9 cellular contexts compared by ENCODE assay signal in genomic region chr7:116354546-116355422, GRCh38.
A peak's percentile ranks its signal among the peaks of the same experiment; 100 is the strongest.
DNase-seq lines count a peak whose midpoint lies in the region; ATAC-seq, FAIRE-seq and TF ChIP-seq lines count a peak whose summit lies in the region.
"Had no signal": no experiment of that assay in that cellular context is flagged by ENCODE, and none has a peak within 500 bp of the region (broad histone marks: within the 10 kb centered on the region; RNA-seq: fewer than 3 reads in every experiment).

No MANE protein-coding gene starts in this region.

- H3K4me1 Mint-ChIP-seq in chondrocyte (ENCODE audit: low read depth), result peaks cover 54% of the 10 kb centered on the region
- H3K4me1 Mint-ChIP-seq in activated CD4-positive, alpha-beta T cell treated with anti-CD3 and anti-CD28 coated beads, Interleukin-2, amount 10 ng/mL, durations not matched to agents 24 days and 14 days, result no peaks in the 10 kb centered on the region

- H3K4me3 Mint-ChIP-seq in chondrocyte (ENCODE audit: unreplicated experiment), result peak overlapping the region; percentile 53
- H3K4me3 Mint-ChIP-seq in activated CD4-positive, alpha-beta T cell treated with anti-CD3 and anti-CD28 coated beads, Interleukin-2, amount 10 ng/mL, durations not matched to agents 24 days and 14 days, result no peak overlapping the region

- WGBS in HepG2 (ENCODE audit: low lambda C conversion rate), result 2% methylated on average over 10 of the region's 10 CpGs
- WGBS in urinary bladder, result 8% methylated on average over 10 of the region's 10 CpGs

- no peaks in the 10 kb centered on the region for H3K36me3 Mint-ChIP-seq in chondrocyte (ENCODE audit: low read depth)
- no peaks in the 10 kb centered on the region for H3K36me3 Mint-ChIP-seq in activated CD4-positive, alpha-beta T cell treated with anti-CD3 and anti-CD28 coated beads, Interleukin-2, amount 10 ng/mL, durations not matched to agents 24 days and 14 days (ENCODE audit: low read depth)

- H3K9me3 Mint-ChIP-seq in chondrocyte (ENCODE audit: low read depth), result peaks cover 2% of the 10 kb centered on the region
- H3K9me3 Mint-ChIP-seq in activated CD4-positive, alpha-beta T cell treated with anti-CD3 and anti-CD28 coated beads, Interleukin-2, amount 10 ng/mL, durations not matched to agents 24 days and 14 days, result no peaks in the 10 kb centered on the region

- no peak overlapping the region for H3K9ac ChIP-seq in HepG2 (ENCODE audit: insufficient read depth, low read depth, low read length)

- no peak overlapping the region for H2AFZ ChIP-seq in HepG2 (ENCODE audit: low read length)

- no peak overlapping the region for H3K4me2 ChIP-seq in HepG2 (ENCODE audit: low read depth, low read length)

- intact Hi-C loops in HepG2 (cut with micrococcal nuclease; ENCODE audit: unreplicated experiment), result no loop called here
- intact Hi-C loops in activated CD4-positive, alpha-beta T cell treated with anti-CD3 and anti-CD28 coated beads, Interleukin-2, amount 10 ng/mL, durations not matched to agents 24 days and 14 days (cut with micrococcal nuclease), result no loop called here

- H3K9me3 ChIP-seq in HepG2 (ENCODE audit: low read length), result no peaks in the 10 kb centered on the region

- H3K27ac Mint-ChIP-seq in chondrocyte (ENCODE audit: unreplicated experiment), result peak overlapping the region; percentile 98
- no peak overlapping the region for H3K27ac Mint-ChIP-seq in activated CD4-positive, alpha-beta T cell treated with anti-CD3 and anti-CD28 coated beads, Interleukin-2, amount 10 ng/mL, durations not matched to agents 24 days and 14 days

- no peaks in the 10 kb centered on the region for H3K27me3 Mint-ChIP-seq in chondrocyte (ENCODE audit: low read depth)
- H3K27me3 Mint-ChIP-seq in activated CD4-positive, alpha-beta T cell treated with anti-CD3 and anti-CD28 coated beads, Interleukin-2, amount 10 ng/mL, durations not matched to agents 24 days and 14 days, result no peaks in the 10 kb centered on the region

- no peaks in the 10 kb centered on the region for H3K36me3 ChIP-seq in HepG2 (replicated peaks in 1 of 2; ENCODE audit: control insufficient read depth in 1 of 2, insufficient read depth in 2 of 2, low read length in 2 of 2)
- no peaks in the 10 kb centered on the region for H3K36me3 ChIP-seq in urinary bladder (ENCODE audit: insufficient read depth)

- H3K27ac ChIP-seq in HepG2 (ENCODE audit: extremely low read length, insufficient read depth, low read length) (no peak overlapping the region), urinary bladder (ENCODE audit: low read depth) (peak overlapping the region; percentile 11)
- H3K27ac ChIP-seq: 22Rv1 had no signal

- TF ChIP-seq POLR2A in HepG2 (IDR thresholded peaks at IDR 0.05; ENCODE audit: insufficient read depth in 1 of 2, low read depth in 2 of 2, low read length in 2 of 2), result no peak

- no peak for FAIRE-seq in HepG2 (lab: Jason Lieb, UNC)

- no peaks in the 10 kb centered on the region for H3K79me2 ChIP-seq in HepG2 (ENCODE audit: insufficient read depth, low read length)

- TF ChIP-seq RAD21 in HepG2 (CRISPR knock-in tag; IDR thresholded peaks at IDR 0.05), result no peak

- TF ChIP-seq EP300 in HepG2 (IDR thresholded peaks at IDR 0.05; ENCODE audit: low read depth in 2 of 2, low read length in 2 of 2) (no peak), HepG2 (CRISPR knock-in tag; IDR thresholded peaks at IDR 0.05; ENCODE audit: borderline replicate concordance) (no peak)

- H3K4me1 ChIP-seq in HepG2 (ENCODE audit: insufficient read depth, low read length) (no peaks in the 10 kb centered on the region), urinary bladder (ENCODE audit: insufficient read depth) (no peaks in the 10 kb centered on the region)

- in situ Hi-C loops in HepG2 (cut with HindIII; ENCODE audit: extremely low pct_ligation_motif_present, low pct_unique_long_range_greater_than_20kb), result no loop called here

- TF ChIP-seq CTCF in chondrocyte (IDR thresholded peaks at IDR 0.05) (no peak), HepG2 (CRISPR knock-in tag; IDR thresholded peaks at IDR 0.05) (no peak)

- H3K27me3 ChIP-seq in HepG2 (ENCODE audit: control insufficient read depth in 1 of 2, insufficient read depth in 2 of 2, low read length in 2 of 2), result no peaks in the 10 kb centered on the region; a peak in 2 of 5 replicates

- H3K4me3 ChIP-seq in HepG2 (replicated peaks in 1 of 3; ENCODE audit: insufficient read depth in 1 of 3, low read depth in 2 of 3, low read length in 3 of 3) (no peak overlapping the region), urinary bladder (ENCODE audit: low read depth, low read length) (no peak overlapping the region)

- BruUV-seq in HepG2 (replicated peaks; lab: Mats Ljungman, UMichigan), result no TSS peak

- H4K20me1 ChIP-seq in HepG2 (ENCODE audit: insufficient read depth, low read length), result no peaks in the 10 kb centered on the region

- ATAC-seq in HepG2 (no peak), GM18867 (IDR thresholded peaks at IDR 0.05; ENCODE audit: unreplicated experiment) (no peak)

- DNase-seq in NCI-H1417 (lab: John Stamatoyannopoulos, UW) (peak in 2 of 3 experiments; percentile 25 to 54), NCI-H1417 treated with DMSO at 0.1 percent for 48 hours (lab: John Stamatoyannopoulos, UW) (no peak), chondrocyte (ENCODE audit: low spot score) (no peak), HepG2 (ENCODE audit: low spot score) (peak; percentile 12), NCI-H1436 treated with DMSO at 0.1 percent for 48 hours (lab: John Stamatoyannopoulos, UW) (no peak)
- DNase-seq in activated CD4-positive, alpha-beta T cell treated with anti-CD3 and anti-CD28 coated beads, Interleukin-2, amount 10 ng/mL, durations not matched to agents 24 days and 14 days, result no peak

- CTCF ChIA-PET in HepG2 (lab: Yijun Ruan, JAX; ENCODE audit: low intra/inter-chr PET ratio, low total read pairs), result no interaction called here

- POLR2A ChIA-PET in HepG2 (lab: Yijun Ruan, JAX), result no interaction called here

TF ChIP-seq in HepG2, 621 proteins besides CTCF, POLR2A, EP300 and RAD21:
- no peak for TF ChIP-seq ZFYVE20 (CRISPR knock-in tag; IDR thresholded peaks at IDR 0.05; ENCODE audit: borderline replicate concordance, low read depth)
- TF ChIP-seq TEAD3 (CRISPR knock-in tag; optimal IDR thresholded peaks at IDR 0.05; ENCODE audit: borderline replicate concordance), result peak; percentile 40
- TF ChIP-seq AGO1 (IDR thresholded peaks at IDR 0.05; ENCODE audit: low read depth, low read length, poor library complexity, severe bottlenecking), result no peak
- no peak for TF ChIP-seq MAZ (IDR thresholded peaks at IDR 0.05; ENCODE audit: borderline replicate concordance, low read depth, low read length)
- TF ChIP-seq MAZ (CRISPR knock-in tag; IDR thresholded peaks at IDR 0.05; ENCODE audit: low read depth), result no peak
- TF ChIP-seq BCL6 (CRISPR knock-in tag; IDR thresholded peaks at IDR 0.05), result peak; percentile 43; the same call in 1 of the 2 replicates
TF ChIP-seq in HepG2: peak in this region for 2.

Comparison
In these comparisons a context has a peak if more than half of its experiments do, and no peak if none do; other contexts are left out.
1. DNase-seq: peak in NCI-H1417 (2 of 3) and HepG2 (single experiment); none in NCI-H1417 treated with DMSO at 0.1 percent for 48 hours (single experiment), chondrocyte (single experiment), activated CD4-positive, alpha-beta T cell treated with anti-CD3 and anti-CD28 coated beads, Interleukin-2, amount 10 ng/mL, durations not matched to agents 24 days and 14 days (single experiment) and NCI-H1436 treated with DMSO at 0.1 percent for 48 hours (single experiment).